8 cellular contexts compared by ENCODE assay signal in the genomic region with DNA sequence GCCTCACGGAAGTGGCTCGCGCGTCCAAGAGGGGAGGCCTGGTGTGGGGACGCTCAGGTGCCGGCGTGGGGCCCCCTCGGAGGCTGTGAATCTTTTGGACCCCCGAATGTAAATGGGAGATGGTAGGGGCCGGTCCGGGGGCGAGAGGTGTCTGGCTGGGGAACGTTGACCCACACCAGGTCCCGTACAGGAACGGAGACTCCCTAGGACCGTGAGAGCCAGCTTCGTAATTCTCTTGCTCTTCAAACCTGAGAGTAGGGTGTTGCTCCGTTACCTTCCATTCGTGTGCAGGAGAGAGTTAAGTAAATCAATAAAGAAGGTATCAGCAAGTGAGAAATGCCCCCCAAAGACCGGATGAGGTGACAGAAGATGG. TPM values are rescaled to one million over a fixed set of nuclear protein-coding genes. Genes with fewer than 3 reads are reported as not detected.
DNase-seq lines count a peak whose midpoint lies in the region; ATAC-seq and TF ChIP-seq lines count a peak whose summit lies in the region.

No MANE protein-coding gene starts in this region.

- H3K4me1 ChIP-seq in HAP-1 (peaks cover 38% of the 10 kb centered on the region), right atrium auricular region (peaks cover 0 to 80% of the 10 kb centered on the region in 2 donors)

- H3K9me3 ChIP-seq in HAP-1 (no peaks in the 10 kb centered on the region), right atrium auricular region (no peaks in the 10 kb centered on the region)

- H3K27ac ChIP-seq in 22Rv1: peak overlapping the region; percentile 92
- H3K27ac ChIP-seq in right atrium auricular region: peak overlapping the region; percentile 96 to 99

- peaks cover 49% of the 10 kb centered on the region for H3K36me3 Mint-ChIP-seq in activated CD8-positive, alpha-beta T cell treated with anti-CD3 and anti-CD28 coated beads for 36 hours (ENCODE audit: low read depth)
- H3K36me3 Mint-ChIP-seq in stimulated activated effector memory CD8-positive, alpha-beta T cell treated with anti-CD3 and anti-CD28 coated beads, Interleukin-12 subunit alpha, Interleukin-12 subunit beta, amount 100 ng/mL, for 72 hours: peaks cover 53% of the 10 kb centered on the region

- DNase-seq in HAP-1 (ENCODE audit: low spot score in 2 of 2) (no peak), right atrium auricular region (ENCODE audit: low spot score) (no peak), NCI-H2171 (lab: John Stamatoyannopoulos, UW) (no peak), HT-29 (ENCODE audit: low spot score) (no peak)
- DNase-seq in activated CD8-positive, alpha-beta T cell treated with anti-CD3 and anti-CD28 coated beads for 36 hours: no peak
- no peak for DNase-seq in stimulated activated effector memory CD8-positive, alpha-beta T cell treated with anti-CD3 and anti-CD28 coated beads, Interleukin-12 subunit alpha, Interleukin-12 subunit beta, amount 100 ng/mL, for 72 hours (ENCODE audit: low spot score in 2 of 2)

- H3K4me3 ChIP-seq in HAP-1 (peak overlapping the region; percentile 71), right atrium auricular region (peak overlapping the region; percentile 68 to 89)

- H3K36me3 ChIP-seq in HAP-1 (replicated peaks) (peaks cover 1% of the 10 kb centered on the region; the same call in 1 of the 2 replicates), right atrium auricular region (peaks cover 9% of the 10 kb centered on the region)

- H3K27me3 Mint-ChIP-seq in activated CD8-positive, alpha-beta T cell treated with anti-CD3 and anti-CD28 coated beads for 36 hours: no peaks in the 10 kb centered on the region

- intact Hi-C loops in activated CD8-positive, alpha-beta T cell treated with anti-CD3 and anti-CD28 coated beads for 36 hours (cut with micrococcal nuclease): no loop called here

- H3K27ac Mint-ChIP-seq in activated CD8-positive, alpha-beta T cell treated with anti-CD3 and anti-CD28 coated beads for 36 hours: peak overlapping the region; percentile 98
- peak overlapping the region; percentile 99 for H3K27ac Mint-ChIP-seq in stimulated activated effector memory CD8-positive, alpha-beta T cell treated with anti-CD3 and anti-CD28 coated beads, Interleukin-12 subunit alpha, Interleukin-12 subunit beta, amount 100 ng/mL, for 72 hours

- CTCF ChIA-PET in activated CD8-positive, alpha-beta T cell treated with anti-CD3 and anti-CD28 coated beads for 36 hours (lab: Charles Lee): interaction anchor here (0.7 to 1.4 kb wide), 4 partner anchors 10 to 48 kb away, joined by 3 to 5 read pairs (median 3); no protein-coding TSS in a partner anchor

- peak; percentile 3 for ATAC-seq in activated CD8-positive, alpha-beta T cell treated with anti-CD3 and anti-CD28 coated beads for 36 hours
- no peak for ATAC-seq in stimulated activated effector memory CD8-positive, alpha-beta T cell treated with anti-CD3 and anti-CD28 coated beads, Interleukin-12 subunit alpha, Interleukin-12 subunit beta, amount 100 ng/mL, for 72 hours
- ATAC-seq in activated CD4-positive, CD25-positive, alpha-beta regulatory T cell treated with anti-CD3 and anti-CD28 coated beads, Interleukin-2, amount 50 U/mL, for 24 hours: no peak

- POLR2A ChIA-PET in activated CD8-positive, alpha-beta T cell treated with anti-CD3 and anti-CD28 coated beads for 36 hours (lab: Charles Lee): interaction anchor here (0.9 to 3.2 kb wide), 9 partner anchors 8 to 95 kb away, joined by 3 to 14 read pairs (median 4); no protein-coding TSS in a partner anchor

- H3K9me3 Mint-ChIP-seq in activated CD8-positive, alpha-beta T cell treated with anti-CD3 and anti-CD28 coated beads for 36 hours: no peaks in the 10 kb centered on the region
- no peaks in the 10 kb centered on the region for H3K9me3 Mint-ChIP-seq in stimulated activated effector memory CD8-positive, alpha-beta T cell treated with anti-CD3 and anti-CD28 coated beads, Interleukin-12 subunit alpha, Interleukin-12 subunit beta, amount 100 ng/mL, for 72 hours

- H3K27me3 ChIP-seq in HAP-1 (ENCODE audit: low read depth) (no peaks in the 10 kb centered on the region), right atrium auricular region (no peaks in the 10 kb centered on the region)

- in situ Hi-C loops in HAP-1 (cut with MboI; ENCODE audit: low sequenced_read_pairs): no loop called here

- peak overlapping the region; percentile 93 for H3K4me3 Mint-ChIP-seq in activated CD8-positive, alpha-beta T cell treated with anti-CD3 and anti-CD28 coated beads for 36 hours
- H3K4me3 Mint-ChIP-seq in stimulated activated effector memory CD8-positive, alpha-beta T cell treated with anti-CD3 and anti-CD28 coated beads, Interleukin-12 subunit alpha, Interleukin-12 subunit beta, amount 100 ng/mL, for 72 hours: peak overlapping the region; percentile 89

- no peak for TF ChIP-seq CTCF in 22Rv1 (IDR thresholded peaks at IDR 0.05)
- TF ChIP-seq CTCF in activated CD8-positive, alpha-beta T cell treated with anti-CD3 and anti-CD28 coated beads for 36 hours (IDR thresholded peaks at IDR 0.05): no peak
- TF ChIP-seq CTCF in right atrium auricular region (IDR thresholded peaks at IDR 0.05): no peak

- H3K4me1 Mint-ChIP-seq in activated CD8-positive, alpha-beta T cell treated with anti-CD3 and anti-CD28 coated beads for 36 hours (ENCODE audit: low read depth): peaks cover 73% of the 10 kb centered on the region
- peaks cover 73% of the 10 kb centered on the region for H3K4me1 Mint-ChIP-seq in stimulated activated effector memory CD8-positive, alpha-beta T cell treated with anti-CD3 and anti-CD28 coated beads, Interleukin-12 subunit alpha, Interleukin-12 subunit beta, amount 100 ng/mL, for 72 hours

RNA-seq across cellular contexts. Expression of a gene that starts 0.5 kb away (rescaled TPM):
- 10 to 100 TPM; 31.3 to 32.5 TPM for total RNA-seq in activated CD8-positive, alpha-beta T cell treated with anti-CD3 and anti-CD28 coated beads for 36 hours
- 10 to 100 TPM; 54.2 to 58.7 TPM for total RNA-seq in right atrium auricular region
- total RNA-seq in HT-29 (2014; rRNA removed; shearing (Covaris generic)): 28.5 and 36.5 TPM in 2 replicates

RNA-seq across cellular contexts. Expression of a gene that starts 0.9 kb away (rescaled TPM):
- total RNA-seq in activated CD8-positive, alpha-beta T cell treated with anti-CD3 and anti-CD28 coated beads for 36 hours: 1 to 10 TPM; 5.9 to 6.9 TPM
- 10 to 100 TPM in 1 of 2 donors, 1 to 10 TPM in 1; 10.0 to 13.4 TPM for total RNA-seq in right atrium auricular region
- 8.8 and 8.9 TPM in 2 replicates for total RNA-seq in HT-29 (2014; rRNA removed; shearing (Covaris generic))
